In the genomic region with DNA sequence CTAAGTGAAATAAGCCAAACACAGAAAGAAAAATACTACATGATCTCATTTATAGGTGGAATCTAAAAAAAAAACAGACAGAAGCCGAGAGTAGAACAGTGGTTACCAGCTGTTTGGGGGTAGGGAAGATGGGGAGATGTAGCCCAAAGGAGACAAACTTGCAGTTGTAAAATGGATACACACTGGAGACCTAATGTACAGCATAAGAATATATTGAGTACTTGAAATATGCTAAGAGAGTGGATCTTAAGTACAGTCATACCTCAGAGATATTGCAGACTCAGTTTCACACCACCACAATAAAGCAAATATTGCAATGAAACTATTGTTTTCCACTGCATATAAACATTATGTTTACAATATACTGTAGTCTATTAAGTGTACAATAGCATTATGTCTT, we compare ENCODE assay signal across 23 cellular contexts.
DNase-seq lines count a peak whose midpoint lies in the region; ATAC-seq and TF ChIP-seq lines count a peak whose summit lies in the region.
"Had no signal": no experiment of that assay in that cellular context is flagged by ENCODE, and none has a peak within 500 bp of the region (broad histone marks: within the 10 kb centered on the region; RNA-seq: fewer than 3 reads in every experiment).

No MANE protein-coding gene starts in this region.

- 100% methylated on average over 1 of the region's 1 CpG; no CpG with 5 or more reads in 1 of the 2 experiments for WGBS in endodermal cell (ENCODE audit: insufficient coverage in 1 of 2, insufficient read length in 1 of 2), 2 experiments
- 53 to 85% (median 76%) methylated on average over 1 of the region's 1 CpG for WGBS in spleen, 5 donors

- no peak overlapping the region for H3K27ac ChIP-seq in PC-9
- no peak overlapping the region for H3K27ac ChIP-seq in endodermal cell (ENCODE audit: low read depth, low read length)
- no peak overlapping the region for H3K27ac ChIP-seq in spleen
- H3K27ac ChIP-seq: BLaER1 had no signal

- H3K9me3 ChIP-seq in PC-9 (ENCODE audit: insufficient read depth, low read depth) (peaks cover 12% of the 10 kb centered on the region), endodermal cell (ENCODE audit: control insufficient read depth, low read length) (peaks cover 32% of the 10 kb centered on the region), spleen (peaks cover 0 to 29% (median 23%) of the 10 kb centered on the region in 8 donors)
- H3K9me3 ChIP-seq: BE2C had no signal

- ATAC-seq in GM18870 (IDR thresholded peaks at IDR 0.05; ENCODE audit: unreplicated experiment), result no peak
- ATAC-seq: GM12878 had no signal

- POLR2A ChIA-PET in PC-9 (lab: Charles Lee; ENCODE audit: unreplicated experiment), result interaction anchor here (0.7 kb wide), 1 partner anchor 1505 kb away, joined by 4 read pairs; no protein-coding TSS in a partner anchor

- H3K4me1 ChIP-seq in PC-9 (replicated peaks; ENCODE audit: insufficient read depth) (no peaks in the 10 kb centered on the region), endodermal cell (ENCODE audit: control insufficient read depth, insufficient read depth, low read length) (no peaks in the 10 kb centered on the region), spleen (no peaks in the 10 kb centered on the region)
- H3K4me1 ChIP-seq: BE2C, BLaER1 had no signal

- no peaks in the 10 kb centered on the region for H3F3A ChIP-seq in PC-9 (ENCODE audit: insufficient read depth, low read depth)

- BruUV-seq in PC-9 (replicated peaks; lab: Mats Ljungman, UMichigan), result no TSS peak

- peak overlapping the region; percentile 88; the same call in 1 of the 2 replicates for H2AFZ ChIP-seq in PC-9

- H3K9ac ChIP-seq in endodermal cell (ENCODE audit: extremely low read depth, low read length, poor library complexity, severe bottlenecking), result no peak overlapping the region
- H3K9ac ChIP-seq: BLaER1 had no signal

- H3K4me3 Mint-ChIP-seq in endodermal cell, result no peak overlapping the region
- H3K4me3 Mint-ChIP-seq: CD14-positive monocyte; CD4-positive, alpha-beta memory T cell; CD4-positive, CD25-positive, alpha-beta regulatory T cell; CD8-positive, alpha-beta memory T cell had no signal

- H3K36me3 ChIP-seq in PC-9 (ENCODE audit: low read depth) (no peaks in the 10 kb centered on the region), endodermal cell (ENCODE audit: control insufficient read depth, insufficient read depth, low read length) (no peaks in the 10 kb centered on the region), spleen (no peaks in the 10 kb centered on the region)
- H3K36me3 ChIP-seq: BE2C, BLaER1 had no signal

- no peaks in the 10 kb centered on the region for H4K20me1 ChIP-seq in PC-9 (ENCODE audit: insufficient read depth)
- H4K20me1 ChIP-seq: BLaER1 had no signal

- H3K36me3 Mint-ChIP-seq in endodermal cell (ENCODE audit: low read depth), result no peaks in the 10 kb centered on the region
- H3K36me3 Mint-ChIP-seq: CD14-positive monocyte; CD4-positive, alpha-beta memory T cell; CD4-positive, CD25-positive, alpha-beta regulatory T cell; CD8-positive, alpha-beta memory T cell had no signal

- H3K4me3 ChIP-seq in PC-9, result peak overlapping the region; percentile 59
- H3K4me3 ChIP-seq in endodermal cell (ENCODE audit: low read length), result peak overlapping the region; percentile 35
- no peak overlapping the region for H3K4me3 ChIP-seq in spleen
- H3K4me3 ChIP-seq: BLaER1, GM12878 had no signal

- no peak overlapping the region for H3K27ac Mint-ChIP-seq in endodermal cell
- H3K27ac Mint-ChIP-seq: CD14-positive monocyte; CD4-positive, alpha-beta memory T cell; CD4-positive, CD25-positive, alpha-beta regulatory T cell; CD8-positive, alpha-beta memory T cell had no signal

- DNase-seq in DMS53 treated with DMSO at 0.1 percent for 48 hours (lab: John Stamatoyannopoulos, UW; ENCODE audit: unreplicated experiment) (peak; percentile 45), PC-9 (no peak), endodermal cell (no peak), spleen (no peak)
- no peak for DNase-seq in stimulated activated naive CD4-positive, alpha-beta T cell (lab: John Stamatoyannopoulos, UW)
- DNase-seq: 8988T; ACHN; BE2C; C1 segment of cervical spinal cord; CD4-positive, alpha-beta memory T cell; CD4-positive, CD25-positive, alpha-beta regulatory T cell; CD8-positive, alpha-beta memory T cell; COR-L47; DMS 273 treated with DMSO at 0.1 percent for 48 hours; DMS153; DMS79; DND-41; EL; GDM1 had no signal

- no peaks in the 10 kb centered on the region for H3K9me2 ChIP-seq in PC-9 (ENCODE audit: insufficient read depth)

- TF ChIP-seq CTCF in PC-9 (conservative IDR thresholded peaks at IDR 0.05), result no peak
- no peak for TF ChIP-seq CTCF in endodermal cell (conservative IDR thresholded peaks at IDR 0.05)
- no peak for TF ChIP-seq CTCF in spleen (IDR thresholded peaks at IDR 0.05 in 8 of 11, conservative IDR thresholded peaks at IDR 0.05 in 3 of 11)

- no peaks in the 10 kb centered on the region for H3K4me1 Mint-ChIP-seq in endodermal cell
- H3K4me1 Mint-ChIP-seq: CD14-positive monocyte; CD4-positive, alpha-beta memory T cell; CD4-positive, CD25-positive, alpha-beta regulatory T cell; CD8-positive, alpha-beta memory T cell had no signal

- peaks cover 33% of the 10 kb centered on the region for H3K9me3 Mint-ChIP-seq in endodermal cell

- H3K27me3 ChIP-seq in PC-9 (ENCODE audit: insufficient read depth, low read depth), result no peaks in the 10 kb centered on the region
- no peaks in the 10 kb centered on the region for H3K27me3 ChIP-seq in endodermal cell (ENCODE audit: control insufficient read depth, insufficient read depth, low read length, poor library complexity, severe bottlenecking)
- no peaks in the 10 kb centered on the region for H3K27me3 ChIP-seq in spleen (replicated peaks in 1 of 7)
- H3K27me3 ChIP-seq: BE2C, BLaER1 had no signal

- peak overlapping the region; percentile 67 for H3K4me2 ChIP-seq in PC-9
- H3K4me2 ChIP-seq: BLaER1 had no signal

- no peaks in the 10 kb centered on the region for H3K79me2 ChIP-seq in PC-9 (ENCODE audit: low read depth)

- CTCF ChIA-PET in PC-9 (lab: Charles Lee), result no interaction called here

- intact Hi-C loops in PC-9 (cut with micrococcal nuclease; ENCODE audit: unreplicated experiment) (no loop called here), spleen (cut with DNase I; ENCODE audit: low total_unique reads) (no loop called here)

- no peaks in the 10 kb centered on the region for H3K27me3 Mint-ChIP-seq in endodermal cell (ENCODE audit: insufficient read depth)
- H3K27me3 Mint-ChIP-seq: CD4-positive, alpha-beta memory T cell; CD4-positive, CD25-positive, alpha-beta regulatory T cell; CD8-positive, alpha-beta memory T cell had no signal

- TF ChIP-seq POLR2A in spleen (IDR thresholded peaks at IDR 0.05), result no peak

Comparison
In these comparisons a context has a peak if more than half of its experiments do, and no peak if none do; other contexts are left out.
1. H3K4me3 ChIP-seq: peak in PC-9 (single experiment) and endodermal cell (single experiment); none in spleen (0 of 8).